Comparison of ENCODE assay signal across 1 cellular context in the genomic region with DNA sequence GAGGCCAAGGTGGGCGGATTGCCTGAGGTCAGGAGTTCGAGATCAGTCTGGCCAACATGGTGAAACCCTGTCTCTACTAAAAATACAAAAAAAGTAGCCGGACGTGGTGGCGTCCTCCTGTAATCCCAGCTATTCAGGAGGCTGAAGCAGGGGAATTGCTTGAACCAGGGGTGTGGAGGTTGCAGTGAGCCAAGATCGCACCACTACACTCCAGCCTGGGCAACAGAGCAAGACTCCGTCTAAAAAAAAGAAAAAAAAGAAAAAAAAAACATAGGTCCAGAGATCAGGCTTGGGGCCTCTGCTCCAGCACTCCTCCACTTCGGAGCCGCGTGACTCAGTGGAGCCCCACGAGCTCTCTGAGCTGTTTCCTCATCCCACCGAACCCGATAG.
A peak's percentile ranks its signal among the peaks of the same experiment; 100 is the strongest.
TF ChIP-seq lines count a peak whose summit lies in the region.
"Not testable (repeated sequence)": the region's sequence is repeated elsewhere in the genome, so short reads cannot be mapped to it uniquely, and the experiment has no call there.

No MANE protein-coding gene starts in this region.

TF ChIP-seq in HepG2, 621 proteins besides CTCF, POLR2A, EP300 and RAD21:
- TF ChIP-seq ZNF121 (CRISPR knock-in tag; IDR thresholded peaks at IDR 0.05) (peak; percentile 92), KDM5B (CRISPR knock-in tag; IDR thresholded peaks at IDR 0.05; ENCODE audit: borderline replicate concordance) (0 out of 2 replicates have a peak, but pooled peaks have one; percentile 15), SOX6 (CRISPR knock-in tag; IDR thresholded peaks at IDR 0.05) (0 out of 2 replicates have a peak, but pooled peaks have one; percentile 16)
- TF ChIP-seq SOX6 (IDR thresholded peaks at IDR 0.05) = not testable (repeated sequence)
- TF ChIP-seq, protein P1, sequence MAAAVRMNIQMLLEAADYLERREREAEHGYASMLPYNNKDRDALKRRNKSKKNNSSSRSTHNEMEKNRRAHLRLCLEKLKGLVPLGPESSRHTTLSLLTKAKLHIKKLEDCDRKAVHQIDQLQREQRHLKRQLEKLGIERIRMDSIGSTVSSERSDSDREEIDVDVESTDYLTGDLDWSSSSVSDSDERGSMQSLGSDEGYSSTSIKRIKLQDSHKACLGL (CRISPR knock-in tag; IDR thresholded peaks at IDR 0.05) = 0 out of 2 replicates have a peak, but pooled peaks have one; percentile 28
